8 cellular contexts compared by ENCODE assay signal in genomic region chr1:54716299-54717047, GRCh38. TPM values are rescaled to one million over a fixed set of nuclear protein-coding genes. Genes with fewer than 3 reads are reported as not detected.
DNase-seq lines count a peak whose midpoint lies in the region; ATAC-seq and TF ChIP-seq lines count a peak whose summit lies in the region.

No MANE protein-coding gene starts in this region.

- no peaks in the 10 kb centered on the region for H3K27me3 Mint-ChIP-seq in natural killer cell (ENCODE audit: low read depth in 2 of 2)

- H3K4me3 Mint-ChIP-seq in natural killer cell = peak overlapping the region; percentile 86

- no peaks in the 10 kb centered on the region for H3K36me3 Mint-ChIP-seq in natural killer cell

- H3K27ac Mint-ChIP-seq in natural killer cell = peak overlapping the region; percentile 76 to 79

- no peak for TF ChIP-seq CTCF in natural killer cell (IDR thresholded peaks at IDR 0.05)

- peak; percentile 19 for ATAC-seq in GM18499 (IDR thresholded peaks at IDR 0.05; ENCODE audit: insufficient read depth, unreplicated experiment)
- ATAC-seq in natural killer cell = no peak
- no peak for ATAC-seq in GM18519 (IDR thresholded peaks at IDR 0.05; ENCODE audit: low FRiP score, unreplicated experiment)
- no peak for ATAC-seq in HG03520 (IDR thresholded peaks at IDR 0.05; ENCODE audit: unreplicated experiment)
- no peak for ATAC-seq in HG03097 (IDR thresholded peaks at IDR 0.05; ENCODE audit: low FRiP score, unreplicated experiment)

- peak; percentile 24 for DNase-seq in NCI-H2171 (lab: John Stamatoyannopoulos, UW)
- DNase-seq in dermis microvascular lymphatic vessel endothelial cell (ENCODE audit: low read depth in 2 of 2) = peak; percentile 4 to 34
- no peak for DNase-seq in natural killer cell
- no peak for DNase-seq in T-helper 9 cell

- H3K4me1 Mint-ChIP-seq in natural killer cell = peaks cover 25 to 29% of the 10 kb centered on the region in 2 donors

- no peaks in the 10 kb centered on the region for H3K9me3 Mint-ChIP-seq in natural killer cell

- intact Hi-C loops in natural killer cell (cut with micrococcal nuclease) = loop anchor here (1.0 to 5.0 kb wide), 3 partner anchors 48 to 309 kb away; partner anchors contain the start of genes PARS2 and SSBP3

RNA-seq across cellular contexts. Expression of gene TTC4, which starts 0.8 kb away (rescaled TPM):
- total RNA-seq in dermis microvascular lymphatic vessel endothelial cell (10.1 and 13.8 TPM in 2 replicates), natural killer cell (10 to 100 TPM in 1 of 3 donors, 1 to 10 TPM in 2; 7.8 to 13.6 (median 10.0) TPM)

RNA-seq across cellular contexts. Expression of gene PARS2, which starts 47.9 kb away (rescaled TPM):
- total RNA-seq in dermis microvascular lymphatic vessel endothelial cell (3.1 and 4.0 TPM in 2 replicates), natural killer cell (1 to 10 TPM in 1 of 3 donors, under 1 TPM in 2; 0.95 to 1.4 (median 0.96) TPM)

Comparison
In these comparisons a context has a peak if more than half of its experiments do, and no peak if none do; other contexts are left out.
1. DNase-seq: peak in NCI-H2171 (single experiment) and dermis microvascular lymphatic vessel endothelial cell (2 of 2); none in natural killer cell (single experiment) and T-helper 9 cell (single experiment).